In the genomic region with DNA sequence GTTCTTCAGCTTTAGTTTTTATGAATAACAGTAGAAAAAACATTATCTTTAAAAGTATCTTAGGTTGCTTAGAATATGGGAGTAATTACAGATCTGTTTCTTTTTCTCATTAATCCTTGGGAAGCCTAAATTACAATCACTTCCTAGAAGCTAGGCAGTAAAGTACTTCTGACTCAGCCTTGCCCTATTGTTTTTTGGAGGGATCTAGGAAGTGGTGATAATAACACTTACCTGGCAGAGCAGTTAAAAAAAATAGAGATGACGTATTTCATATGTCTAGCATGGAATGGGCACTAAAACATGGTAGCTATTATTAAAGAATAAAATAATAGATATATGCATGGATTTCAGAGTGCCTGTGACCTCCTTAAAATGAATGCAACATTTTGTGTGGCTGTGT, we compare ENCODE assay signal across 17 cellular contexts. TPM values are rescaled to one million over a fixed set of nuclear protein-coding genes. Genes with fewer than 3 reads are reported as not detected.
DNase-seq lines count a peak whose midpoint lies in the region; ATAC-seq, FAIRE-seq and TF ChIP-seq lines count a peak whose summit lies in the region.
"Had no signal": no experiment of that assay in that cellular context is flagged by ENCODE, and none has a peak within 500 bp of the region (broad histone marks: within the 10 kb centered on the region; RNA-seq: fewer than 3 reads in every experiment).

No MANE protein-coding gene starts in this region.

- no peak for FAIRE-seq in endothelial cell of umbilical vein (lab: Jason Lieb, UNC)
- FAIRE-seq: GM12878, GM18507 had no signal

- no TSS peak for BruUV-seq in IMR-90 (replicated peaks; lab: Mats Ljungman, UMichigan)
- BruUV-seq in endothelial cell of umbilical vein (replicated peaks; lab: Mats Ljungman, UMichigan), result no TSS peak

- intact Hi-C loops in IMR-90 (cut with micrococcal nuclease) (no loop called here), endothelial cell of umbilical vein (cut with micrococcal nuclease) (no loop called here), Right ventricle myocardium superior (cut with DNase I) (no loop called here)

- no peaks in the 10 kb centered on the region; the same call in 1 of the 2 replicates for H3K9me1 ChIP-seq in IMR-90 (ENCODE audit: insufficient read depth, low read length)
- no peaks in the 10 kb centered on the region for H3K9me1 ChIP-seq in endothelial cell of umbilical vein (replicated peaks; ENCODE audit: control insufficient read depth, extremely low read depth, insufficient read depth, low read length)

- no peak overlapping the region for H2AK9ac ChIP-seq in IMR-90 (replicated peaks; ENCODE audit: low read depth, low read length, poor library complexity)

- H3K23ac ChIP-seq in IMR-90 (ENCODE audit: low read depth, low read length), result no peak overlapping the region

- no peak overlapping the region for H2BK5ac ChIP-seq in IMR-90 (ENCODE audit: low read depth, low read length, poor library complexity, severe bottlenecking)

- H4K8ac ChIP-seq in IMR-90 (ENCODE audit: low read depth in 2 of 2, low read length in 2 of 2), result no peak overlapping the region

- TF ChIP-seq POLR2A in IMR-90 (IDR thresholded peaks at IDR 0.05; ENCODE audit: low read depth, low read length) (no peak), endothelial cell of umbilical vein (IDR thresholded peaks at IDR 0.05; ENCODE audit: low read depth, low read length) (no peak)

- no peak overlapping the region for H3K4me3 Mint-ChIP-seq in chondrocyte (ENCODE audit: unreplicated experiment)
- H3K4me3 Mint-ChIP-seq: CD14-positive monocyte; CD8-positive, alpha-beta T cell had no signal

- H3K27ac ChIP-seq in IMR-90 (ENCODE audit: insufficient read depth, low read length), result no peak overlapping the region
- H3K27ac ChIP-seq in VCaP, result peak overlapping the region; percentile 29; the same call in 1 of the 2 replicates
- H3K27ac ChIP-seq in endothelial cell of umbilical vein (ENCODE audit: insufficient read depth, low read depth, low read length), result no peak overlapping the region
- H3K27ac ChIP-seq: HL-60 had no signal

- CTCF ChIA-PET in IMR-90 (lab: Yijun Ruan, JAX) (no interaction called here), endothelial cell of umbilical vein (lab: Charles Lee) (interaction anchor here (0.6 to 1.7 kb wide), 3 partner anchors 65 to 302 kb away, joined by 3 to 4 read pairs (median 3); no protein-coding TSS in a partner anchor)

- no peaks in the 10 kb centered on the region for H4K20me1 ChIP-seq in IMR-90 (ENCODE audit: insufficient read depth, low read length)
- no peaks in the 10 kb centered on the region for H4K20me1 ChIP-seq in endothelial cell of umbilical vein (replicated peaks; ENCODE audit: control insufficient read depth, extremely low read depth, insufficient read depth, low read length)

- H3K27ac Mint-ChIP-seq in chondrocyte (ENCODE audit: unreplicated experiment), result no peak overlapping the region
- H3K27ac Mint-ChIP-seq: CD14-positive monocyte; CD8-positive, alpha-beta T cell had no signal

- no peaks in the 10 kb centered on the region for H3K27me3 Mint-ChIP-seq in chondrocyte (ENCODE audit: low read depth)

- H3K14ac ChIP-seq in IMR-90 (replicated peaks; ENCODE audit: low read depth, low read length), result no peak overlapping the region

- no peak overlapping the region for H2AK5ac ChIP-seq in IMR-90 (ENCODE audit: low read depth, low read length)

- H4K91ac ChIP-seq in IMR-90 (ENCODE audit: insufficient read depth, low read depth, low read length), result no peak overlapping the region

- H2AFZ ChIP-seq in IMR-90 (replicated peaks; ENCODE audit: low read length, poor library complexity) (no peak overlapping the region), endothelial cell of umbilical vein (ENCODE audit: low read depth, low read length) (no peak overlapping the region)

- H3K4me1 ChIP-seq in IMR-90 (ENCODE audit: control insufficient read depth, insufficient read depth, low read length) (peaks cover 3% of the 10 kb centered on the region; the same call in 1 of the 2 replicates), endothelial cell of umbilical vein (ENCODE audit: control insufficient read depth, extremely low read depth, insufficient read depth, low read length) (no peaks in the 10 kb centered on the region)
- H3K4me1 ChIP-seq: Caco-2 had no signal

- H3K36me3 ChIP-seq in IMR-90 (ENCODE audit: control insufficient read depth, insufficient read depth, low read length) (no peaks in the 10 kb centered on the region), endothelial cell of umbilical vein (ENCODE audit: control insufficient read depth in 2 of 2, extremely low read depth in 1 of 2, insufficient read depth in 2 of 2, low read length in 2 of 2) (no peaks in the 10 kb centered on the region)

- WGBS in IMR-90 (ENCODE audit: extremely low coverage in 2 of 2, insufficient read length in 1 of 2), 2 experiments, result no CpG with 5 or more reads among the region's 1 CpG

- peaks cover 6% of the 10 kb centered on the region for H3K4me1 Mint-ChIP-seq in chondrocyte (ENCODE audit: low read depth)

- no peak overlapping the region for H4K5ac ChIP-seq in IMR-90 (ENCODE audit: low read depth, low read length)

- H3K79me2 ChIP-seq in endothelial cell of umbilical vein (ENCODE audit: control insufficient read depth, insufficient read depth, low read length), result no peaks in the 10 kb centered on the region

- H3K4me2 ChIP-seq in IMR-90 (ENCODE audit: low read depth, low read length) (no peak overlapping the region), endothelial cell of umbilical vein (ENCODE audit: insufficient read depth, low read length) (no peak overlapping the region)

- no peak overlapping the region for H3K18ac ChIP-seq in IMR-90 (ENCODE audit: low read depth, low read length)

- POLR2A ChIA-PET in IMR-90 (lab: Charles Lee; ENCODE audit: unreplicated experiment) (no interaction called here), endothelial cell of umbilical vein (lab: Charles Lee) (no interaction called here)

- H3K9me3 ChIP-seq in IMR-90 (ENCODE audit: control insufficient read depth, insufficient read depth, low read length) (no peaks in the 10 kb centered on the region), endothelial cell of umbilical vein (replicated peaks; ENCODE audit: control insufficient read depth, insufficient read depth, low read length) (no peaks in the 10 kb centered on the region)
- H3K9me3 ChIP-seq: Caco-2 had no signal

- H2BK15ac ChIP-seq in IMR-90 (ENCODE audit: low read depth, low read length), result no peak overlapping the region

- in situ Hi-C loops in IMR-90 (cut with MboI; ENCODE audit: low sequenced_read_pairs), result loop anchor here (10.0 kb wide), 1 partner anchor 307 kb away; no protein-coding TSS in a partner anchor

- dilution Hi-C loops in IMR-90 (cut with HindIII; ENCODE audit: low sequenced_read_pairs, unreplicated experiment) (no loop called here), endothelial cell of umbilical vein (cut with MboI; ENCODE audit: extremely low pct_ligation_motif_present, low sequenced_read_pairs) (no loop called here)

- no peaks in the 10 kb centered on the region for H3K9me3 Mint-ChIP-seq in chondrocyte (ENCODE audit: low read depth)
- H3K9me3 Mint-ChIP-seq: CD14-positive monocyte; CD8-positive, alpha-beta T cell had no signal

- DNase-seq in IMR-90, result no peak
- peak; percentile 24 for DNase-seq in endothelial cell of umbilical vein (ENCODE audit: low read depth, low spot score)
- no peak for DNase-seq in chondrocyte (ENCODE audit: low spot score)
- DNase-seq in Right ventricle myocardium superior, result no peak
- DNase-seq: Caco-2; CD8-positive, alpha-beta T cell; DMS79; KBM-7 had no signal

- ATAC-seq in IMR-90 (ENCODE audit: low read depth) (no peak), Right ventricle myocardium superior (ENCODE audit: poor library complexity) (no peak), GM18909 (IDR thresholded peaks at IDR 0.05; ENCODE audit: poor library complexity, unreplicated experiment) (no peak)
- ATAC-seq: CD8-positive, alpha-beta T cell; GM12878; HCT116 had no signal

- TF ChIP-seq CTCF in IMR-90 (conservative IDR thresholded peaks at IDR 0.05; ENCODE audit: low read depth, low read length), result no peak
- no peak for TF ChIP-seq CTCF in VCaP (conservative IDR thresholded peaks at IDR 0.05)
- TF ChIP-seq CTCF in endothelial cell of umbilical vein (IDR thresholded peaks at IDR 0.05; ENCODE audit: extremely low read depth in 1 of 2, insufficient read depth in 1 of 2, low read depth in 1 of 2, low read length in 2 of 2), result no peak
- TF ChIP-seq CTCF in chondrocyte (IDR thresholded peaks at IDR 0.05), result no peak

- no peaks in the 10 kb centered on the region for H3K36me3 Mint-ChIP-seq in chondrocyte (ENCODE audit: low read depth)
- H3K36me3 Mint-ChIP-seq: CD14-positive monocyte; CD8-positive, alpha-beta T cell had no signal

- no peaks in the 10 kb centered on the region for H3K79me1 ChIP-seq in IMR-90 (ENCODE audit: low read depth in 1 of 2, low read length in 2 of 2)

- H3K27me3 ChIP-seq in IMR-90 (ENCODE audit: control insufficient read depth, insufficient read depth, low read length), result no peaks in the 10 kb centered on the region
- peaks cover 4 to 5% of the 10 kb centered on the region in 2 experiments for H3K27me3 ChIP-seq in endothelial cell of umbilical vein (ENCODE audit: control insufficient read depth in 2 of 2, insufficient read depth in 2 of 2, low read length in 2 of 2)

- H2BK20ac ChIP-seq in IMR-90 (ENCODE audit: low read depth, low read length), result peak overlapping the region; percentile 5; the same call in 1 of the 2 replicates

- TF ChIP-seq RAD21 in IMR-90 (IDR thresholded peaks at IDR 0.05; ENCODE audit: low read length), result no peak

- H2BK120ac ChIP-seq in IMR-90 (ENCODE audit: low read depth, low read length), result no peak overlapping the region

- no peak overlapping the region for H3K4ac ChIP-seq in IMR-90 (ENCODE audit: low read depth, low read length)

- H3K4me3 ChIP-seq in IMR-90 (ENCODE audit: insufficient read depth, low read depth, low read length) (no peak overlapping the region), endothelial cell of umbilical vein (replicated peaks in 1 of 3; ENCODE audit: insufficient read depth in 1 of 3, low read depth in 1 of 3, low read length in 3 of 3) (no peak overlapping the region)
- H3K4me3 ChIP-seq: GM12878 had no signal

- H3K56ac ChIP-seq in IMR-90 (ENCODE audit: extremely low read depth, insufficient read depth, low read length), result no peak overlapping the region

- H3K9ac ChIP-seq in IMR-90 (ENCODE audit: low read depth, low read length), result no peak overlapping the region
- no peak overlapping the region for H3K9ac ChIP-seq in endothelial cell of umbilical vein (replicated peaks; ENCODE audit: extremely low read depth, insufficient read depth, low read length)

RNA-seq across cellular contexts. Expression of a gene that starts 8.2 kb away (rescaled TPM):
- total RNA-seq in IMR-90 (2012; rRNA removed), result 141 and 187 TPM in 2 replicates
- 195 and 238 TPM in 2 replicates for polyA plus RNA-seq in IMR-90 (2012; rRNA removed)
- 61.8 and 174 TPM in 2 replicates for polyA plus RNA-seq in IMR-90 (2012; cell fraction: cytosol; rRNA removed)
- polyA plus RNA-seq in IMR-90 (2012; cell fraction: nucleus; rRNA removed; ENCODE audit: low replicate concordance), result 146 and 220 TPM in 2 replicates
- 13.4 and 46.0 TPM in 2 replicates for total RNA-seq in endothelial cell of umbilical vein
- polyA plus RNA-seq in endothelial cell of umbilical vein, result 13.7 and 20.8 TPM in 2 replicates
- 23.3 and 27.4 TPM in 2 replicates for polyA plus RNA-seq in endothelial cell of umbilical vein (2011; cell fraction: cytosol; rRNA removed)
- polyA plus RNA-seq in endothelial cell of umbilical vein (2011; cell fraction: nucleus; rRNA removed), result 23.7 and 27.3 TPM in 2 replicates
- polyA plus RNA-seq in endothelial cell of umbilical vein (2012), result 17.1 and 19.2 TPM in 2 replicates
- polyA minus RNA-seq in endothelial cell of umbilical vein, result 9.3 and 16.2 TPM in 2 replicates
- 1.3 TPM for polyA minus RNA-seq in endothelial cell of umbilical vein (2011; cell fraction: cytosol; rRNA and poly(A)+ RNA removed)
- polyA minus RNA-seq in endothelial cell of umbilical vein (2011; cell fraction: nucleus; rRNA and poly(A)+ RNA removed), result 7.7 and 8.4 TPM in 2 replicates
- total RNA-seq in chondrocyte, result 4.8 to 5.6 TPM (median 4.9 TPM) in 3 replicates
- total RNA-seq in Right ventricle myocardium superior, result 5.8 TPM
- total RNA-seq: A673; CD8-positive, alpha-beta T cell; G401 had no signal
- polyA plus RNA-seq: CD14-positive monocyte, GM12878 had no signal
